7 cellular contexts compared by ENCODE assay signal in genomic region chr4:27043200-27043599, GRCh38.
"Had no signal": no experiment of that assay in that cellular context is flagged by ENCODE, and none has a peak within 500 bp of the region (broad histone marks: within the 10 kb centered on the region; RNA-seq: fewer than 3 reads in every experiment).

No MANE protein-coding gene starts in this region.

- H3K27ac Mint-ChIP-seq: GM23338, H9 had no signal

- H3K4me3 Mint-ChIP-seq: GM23338, H9 had no signal

- H3K27ac ChIP-seq: HL-60, KMS-11 had no signal

- H3K4me1 Mint-ChIP-seq: GM23338 had no signal

- H3K4me3 ChIP-seq: GM23338 had no signal

- ATAC-seq: GM23338 had no signal

- H3K9ac ChIP-seq: KMS-11 had no signal

- H3K4me2 ChIP-seq: GM23338, KMS-11 had no signal

- H2AFZ ChIP-seq: GM23338 had no signal

- DNase-seq: H9, HCEC 1CT, IMR-90, KBM-7 had no signal
